In the genomic region with DNA sequence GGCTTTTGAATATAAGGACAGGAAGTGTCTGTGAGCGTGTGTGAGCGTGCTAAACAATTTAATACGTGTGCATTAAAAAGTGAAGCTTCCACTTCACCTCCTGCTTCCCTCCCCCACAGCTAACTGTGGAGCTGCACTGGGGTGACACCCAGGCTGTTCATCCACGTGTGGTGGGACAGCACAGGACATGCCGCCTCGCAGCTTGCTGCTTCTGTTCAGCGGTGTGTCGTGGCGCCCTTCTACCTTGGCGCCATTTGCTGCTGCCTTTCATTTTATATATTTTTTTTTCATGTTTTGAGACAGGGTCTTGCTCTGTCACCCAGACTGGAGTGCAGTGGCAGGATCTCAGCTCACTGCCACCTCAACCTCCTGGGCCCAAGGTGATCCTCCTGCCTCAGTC, we compare ENCODE assay signal across 26 cellular contexts.
"Had no signal": no experiment of that assay in that cellular context is flagged by ENCODE, and none has a peak within 500 bp of the region (broad histone marks: within the 10 kb centered on the region; RNA-seq: fewer than 3 reads in every experiment).

No MANE protein-coding gene starts in this region.

- H3K9me3 ChIP-seq: stomach, suprapubic skin, testis, thoracic aorta, thyroid gland, tibial artery, tibial nerve, transverse colon, upper lobe of left lung, upper lobe of right lung, uterus, vagina had no signal

- H3K27ac ChIP-seq: stomach, suprapubic skin, testis, thoracic aorta, thyroid gland, tibial artery, tibial nerve, transverse colon, upper lobe of left lung, upper lobe of right lung, uterus, vagina had no signal

- H3K4me1 ChIP-seq: testis, thyroid gland, uterus had no signal

- H3K36me3 ChIP-seq: suprapubic skin, thoracic aorta, tibial artery, tibial nerve, transverse colon, upper lobe of right lung, uterus, vagina had no signal

- ATAC-seq: stimulated activated effector memory CD8-positive, alpha-beta T cell treated with anti-CD3 and anti-CD28 coated beads, Interleukin-12 subunit alpha, Interleukin-12 subunit beta, amount 100 ng/mL, for 72 hours; stimulated activated memory B cell treated with anti-CD40 and anti-IgM and Interleukin-4, amounts not matched to agents 10 μg/mL and 1 μg/mL and 100 μg/mL, for 72 hours; stimulated activated naive B cell treated with anti-CD40 and anti-IgM and Interleukin-4, amounts not matched to agents 10 μg/mL and 1 μg/mL and 100 μg/mL, for 72 hours; stimulated activated naive CD8-positive, alpha-beta T cell treated with anti-CD3 and anti-CD28 coated beads, Interleukin-15, amount 100 ng/mL, for 72 hours; stimulated activated naive CD8-positive, alpha-beta T cell treated with anti-CD3 and anti-CD28 coated beads, Interleukin-15, Interleukin-2, amounts not matched to agents 100 U/mL and 50 U/mL, for 24 hours; upper lobe of right lung had no signal

- DNase-seq: stimulated activated CD4-positive, alpha-beta T cell treated with anti-CD3 and anti-CD28 coated beads, Interleukin-2, amount 100 ng/mL, for 48 hours; stimulated activated CD4-positive, alpha-beta T cell treated with anti-CD3 and anti-CD28 coated beads, Interleukin-4, amount 100 ng/mL, for 1 hour; stimulated activated CD4-positive, alpha-beta T cell treated with anti-CD3 and anti-CD28 coated beads, Interleukin-4, amount 100 ng/mL, for 24 hours; stimulated activated CD4-positive, alpha-beta T cell treated with anti-CD3 and anti-CD28 coated beads, Interleukin-4, amount 100 ng/mL, for 4 hours; stimulated activated CD8-positive, alpha-beta memory T cell treated with anti-CD3 and anti-CD28 coated beads, Interleukin-4, amount 100 ng/mL, for 48 hours; stimulated activated naive B cell treated with anti-CD40 and anti-IgM and Interleukin-4, amounts not matched to agents 10 μg/mL and 1 μg/mL and 100 μg/mL, for 72 hours; stimulated activated naive CD4-positive, alpha-beta T cell; stimulated activated naive CD4-positive, alpha-beta T cell treated with Interleukin-2 at 50 U/mL for 16 hours; stimulated activated naive CD8-positive, alpha-beta T cell treated with anti-CD3 and anti-CD28 coated beads, Interleukin-15, amount 100 ng/mL, for 72 hours; stimulated activated naive CD8-positive, alpha-beta T cell treated with anti-CD3 and anti-CD28 coated beads, Interleukin-15, Interleukin-2, amounts not matched to agents 100 U/mL and 50 U/mL, for 24 hours; stomach; substantia nigra; testis; thyroid gland; tibial artery; transverse colon; trophoblast cell; upper lobe of right lung; uterus had no signal

- H3K27me3 ChIP-seq: suprapubic skin, testis, thyroid gland, transverse colon, upper lobe of left lung, upper lobe of right lung, uterus, vagina had no signal

- H3K4me3 ChIP-seq: stomach, suprapubic skin, testis, thoracic aorta, thyroid gland, tibial artery, tibial nerve, transverse colon, upper lobe of left lung, upper lobe of right lung, uterus, vagina had no signal
